In the genomic region with DNA sequence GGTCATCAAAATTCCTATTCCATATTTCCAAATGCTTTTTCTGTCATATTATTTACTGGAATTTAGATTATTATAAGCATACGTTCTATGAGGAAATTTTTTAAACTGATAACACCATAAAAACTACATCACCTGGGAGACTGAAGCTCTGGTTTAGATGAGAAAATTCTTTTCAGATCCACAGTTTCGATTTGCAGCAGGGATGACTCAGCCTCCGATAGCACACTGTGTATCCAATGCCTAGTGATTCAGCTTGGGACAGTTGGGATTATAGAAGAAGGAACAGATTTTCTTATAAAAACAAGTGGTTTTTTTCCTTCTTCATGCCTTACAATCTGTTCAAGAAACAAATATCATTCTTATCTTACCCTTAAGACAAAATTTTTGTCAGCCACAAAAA, we compare ENCODE assay signal across 11 cellular contexts.
DNase-seq lines count a peak whose midpoint lies in the region; ATAC-seq and TF ChIP-seq lines count a peak whose summit lies in the region.
"Had no signal": no experiment of that assay in that cellular context is flagged by ENCODE, and none has a peak within 500 bp of the region (broad histone marks: within the 10 kb centered on the region; RNA-seq: fewer than 3 reads in every experiment).

No MANE protein-coding gene starts in this region.

- H3K36me3 ChIP-seq in HEK293 (ENCODE audit: control insufficient read depth in 2 of 2, insufficient read depth in 1 of 2, low read length in 2 of 2) (no peaks in the 10 kb centered on the region), heart right ventricle (no peaks in the 10 kb centered on the region), stomach (no peaks in the 10 kb centered on the region)
- H3K36me3 ChIP-seq: WERI-Rb-1 had no signal

- POLR2A ChIA-PET in HEK293 (lab: Yijun Ruan, JAX): no interaction called here
- POLR2A ChIA-PET in activated CD4-positive, alpha-beta memory T cell treated with anti-CD3 and anti-CD28 coated beads, Interleukin-2, amount 10 ng/mL, durations not matched to agents 7 days and 5 days (lab: Charles Lee): no interaction called here
- POLR2A ChIA-PET in CD4-positive, alpha-beta T cell (lab: Charles Lee): no interaction called here

- H3K4me3 ChIP-seq in HEK293 (ENCODE audit: low read depth, low read length): peak overlapping the region; percentile 14; the same call in 1 of the 2 replicates
- H3K4me3 ChIP-seq in heart right ventricle: peak overlapping the region in 9 of 10 donors; percentile 7 to 48 (median 40)
- H3K4me3 ChIP-seq in stomach: peak overlapping the region in 3 of 4 donors; percentile 19 to 28 (median 28)
- H3K4me3 ChIP-seq: body of pancreas had no signal

- TF ChIP-seq POLR2A in stomach (IDR thresholded peaks at IDR 0.05): no peak

- no peaks in the 10 kb centered on the region for H3K4me1 Mint-ChIP-seq in activated CD4-positive, alpha-beta memory T cell treated with anti-CD3 and anti-CD28 coated beads, Interleukin-2, amount 10 ng/mL, durations not matched to agents 7 days and 5 days
- no peaks in the 10 kb centered on the region for H3K4me1 Mint-ChIP-seq in CD4-positive, alpha-beta T cell (ENCODE audit: low read depth)

- ATAC-seq in SK-N-SH treated with all-trans-retinoic acid at 6 μM for 48 hours (peak; percentile 52), heart right ventricle (peak in 6 of 8 donors; percentile 60 to 79 (median 68)), esophagus mucosa (no peak)
- ATAC-seq in CD4-positive, alpha-beta T cell (ENCODE audit: poor library complexity): no peak
- ATAC-seq: body of pancreas had no signal

- peaks cover 14% of the 10 kb centered on the region for H3K27me3 Mint-ChIP-seq in activated CD4-positive, alpha-beta memory T cell treated with anti-CD3 and anti-CD28 coated beads, Interleukin-2, amount 10 ng/mL, durations not matched to agents 7 days and 5 days
- peaks cover 56% of the 10 kb centered on the region for H3K27me3 Mint-ChIP-seq in CD4-positive, alpha-beta T cell

- CTCF ChIA-PET in HEK293 (lab: Yijun Ruan, JAX): interaction anchor here (0.6 to 2.0 kb wide), 3 partner anchors 32 to 685 kb away, joined by 3 to 7 read pairs (median 4); no protein-coding TSS in a partner anchor
- CTCF ChIA-PET in activated CD4-positive, alpha-beta memory T cell treated with anti-CD3 and anti-CD28 coated beads, Interleukin-2, amount 10 ng/mL, durations not matched to agents 7 days and 5 days (lab: Charles Lee): no interaction called here
- CTCF ChIA-PET in CD4-positive, alpha-beta T cell (lab: Charles Lee): no interaction called here

- no peaks in the 10 kb centered on the region for H3K36me3 Mint-ChIP-seq in activated CD4-positive, alpha-beta memory T cell treated with anti-CD3 and anti-CD28 coated beads, Interleukin-2, amount 10 ng/mL, durations not matched to agents 7 days and 5 days (ENCODE audit: low read depth)
- H3K36me3 Mint-ChIP-seq in CD4-positive, alpha-beta T cell (ENCODE audit: low read depth): no peaks in the 10 kb centered on the region

- no peaks in the 10 kb centered on the region for H3K9me3 Mint-ChIP-seq in activated CD4-positive, alpha-beta memory T cell treated with anti-CD3 and anti-CD28 coated beads, Interleukin-2, amount 10 ng/mL, durations not matched to agents 7 days and 5 days
- no peaks in the 10 kb centered on the region for H3K9me3 Mint-ChIP-seq in CD4-positive, alpha-beta T cell

- intact Hi-C loops in heart right ventricle (cut with DNase I): loop anchor here in 4 of 10 donors (2.0 to 10.0 kb wide), 5 partner anchors 160 to 650 kb away; no protein-coding TSS in a partner anchor
- intact Hi-C loops in stomach (cut with DNase I; ENCODE audit: low total_unique reads): no loop called here
- intact Hi-C loops in CD4-positive, alpha-beta T cell (cut with DNase I, micrococcal nuclease): loop anchor here (10.0 kb wide), 2 partner anchors 650 to 830 kb away; no protein-coding TSS in a partner anchor

- TF ChIP-seq EP300 in stomach (IDR thresholded peaks at IDR 0.05): no peak

- 26 to 30% methylated on average over 3 of the region's 3 CpGs for WGBS in heart right ventricle, 2 donors
- 33 to 39% (median 35%) methylated on average over 3 of the region's 3 CpGs for WGBS in stomach, 5 donors

- H3K27ac Mint-ChIP-seq in activated CD4-positive, alpha-beta memory T cell treated with anti-CD3 and anti-CD28 coated beads, Interleukin-2, amount 10 ng/mL, durations not matched to agents 7 days and 5 days: no peak overlapping the region
- H3K27ac Mint-ChIP-seq in CD4-positive, alpha-beta T cell: no peak overlapping the region

- peaks cover 17% of the 10 kb centered on the region for H3K4me1 ChIP-seq in HEK293 (ENCODE audit: control insufficient read depth, insufficient read depth, low read length)
- peaks cover 0 to 18% (median 7%) of the 10 kb centered on the region in 9 donors for H3K4me1 ChIP-seq in heart right ventricle
- peaks cover 0 to 26% (median 4%) of the 10 kb centered on the region in 4 donors for H3K4me1 ChIP-seq in stomach
- H3K4me1 ChIP-seq: body of pancreas had no signal

- TF ChIP-seq CTCF in HEK293 (tag by site-specific recombination; IDR thresholded peaks at IDR 0.05): no peak
- TF ChIP-seq CTCF in heart right ventricle (IDR thresholded peaks at IDR 0.05): no peak
- TF ChIP-seq CTCF in stomach (IDR thresholded peaks at IDR 0.05): no peak
- TF ChIP-seq CTCF in CD4-positive, alpha-beta T cell (IDR thresholded peaks at IDR 0.05): no peak

- H3K27me3 ChIP-seq in heart right ventricle: no peaks in the 10 kb centered on the region
- H3K27me3 ChIP-seq in stomach: no peaks in the 10 kb centered on the region
- H3K27me3 ChIP-seq in CD4-positive, alpha-beta T cell (ENCODE audit: control insufficient read depth, insufficient read depth, low read length): peaks cover 11% of the 10 kb centered on the region

- H3K27ac ChIP-seq in HEK293 (ENCODE audit: extremely low read depth, low read depth, low read length): no peak overlapping the region
- peak overlapping the region in 7 of 10 donors; percentile 3 to 57 (median 43) for H3K27ac ChIP-seq in heart right ventricle
- H3K27ac ChIP-seq in stomach: peak overlapping the region in 3 of 5 donors; percentile 35 to 74 (median 50)
- H3K27ac ChIP-seq in CD4-positive, alpha-beta T cell (ENCODE audit: low read depth, low read length): no peak overlapping the region
- H3K27ac ChIP-seq: body of pancreas, WERI-Rb-1 had no signal

- no peak overlapping the region for H3K4me3 Mint-ChIP-seq in activated CD4-positive, alpha-beta memory T cell treated with anti-CD3 and anti-CD28 coated beads, Interleukin-2, amount 10 ng/mL, durations not matched to agents 7 days and 5 days
- H3K4me3 Mint-ChIP-seq in CD4-positive, alpha-beta T cell: no peak overlapping the region

- H3K9me3 ChIP-seq in HEK293 (ENCODE audit: control insufficient read depth, insufficient read depth, low read depth, low read length) (no peaks in the 10 kb centered on the region), heart right ventricle (no peaks in the 10 kb centered on the region), stomach (no peaks in the 10 kb centered on the region)
- H3K9me3 ChIP-seq in CD4-positive, alpha-beta T cell (ENCODE audit: control insufficient read depth, low read length): no peaks in the 10 kb centered on the region
- H3K9me3 ChIP-seq: body of pancreas had no signal

- no peak for DNase-seq in heart right ventricle
- DNase-seq in stomach: no peak
- DNase-seq in activated CD4-positive, alpha-beta memory T cell treated with anti-CD3 and anti-CD28 coated beads, Interleukin-2, amount 10 ng/mL, durations not matched to agents 7 days and 5 days: no peak
- DNase-seq in CD4-positive, alpha-beta T cell: no peak
- DNase-seq in NCI-H1048 (lab: John Stamatoyannopoulos, UW): no peak
- DNase-seq: NCI-H2029 treated with DMSO at 0.1 percent for 48 hours, WERI-Rb-1 had no signal

TF ChIP-seq in HEK293, 187 proteins besides CTCF, POLR2A, EP300 and RAD21 (continues in another document):
- TF ChIP-seq IKZF3 (tag by site-specific recombination; IDR thresholded peaks at IDR 0.05): 0 out of 2 replicates have a peak, but pooled peaks have one; percentile 27
- TF ChIP-seq KLF1 (tag by site-specific recombination; IDR thresholded peaks at IDR 0.05): no peak
- no peak for TF ChIP-seq ZFP41 (tag by site-specific recombination; IDR thresholded peaks at IDR 0.05; ENCODE audit: borderline replicate concordance)
- TF ChIP-seq ZNF544 (tag by site-specific recombination; IDR thresholded peaks at IDR 0.05): no peak
- no peak for TF ChIP-seq ELK4 (IDR thresholded peaks at IDR 0.05; ENCODE audit: borderline replicate concordance, low read depth, low read length)
- peak; percentile 9 for TF ChIP-seq ZNF335 (tag by site-specific recombination; conservative IDR thresholded peaks at IDR 0.05)
- 0 out of 2 replicates have a peak, but pooled peaks have one; percentile 35 for TF ChIP-seq ZNF660 (tag by site-specific recombination; IDR thresholded peaks at IDR 0.05)

TF ChIP-seq in SK-N-SH treated with all-trans-retinoic acid at 6 μM for 48 hours, 23 proteins besides CTCF, POLR2A, EP300 and RAD21 (continues in another document):
- TF ChIP-seq ZNF70 (CRISPR knock-in tag; IDR thresholded peaks at IDR 0.05): no peak
- no peak for TF ChIP-seq POU6F1 (CRISPR knock-in tag; IDR thresholded peaks at IDR 0.05; ENCODE audit: borderline replicate concordance, low read depth)
- TF ChIP-seq, protein P1, sequence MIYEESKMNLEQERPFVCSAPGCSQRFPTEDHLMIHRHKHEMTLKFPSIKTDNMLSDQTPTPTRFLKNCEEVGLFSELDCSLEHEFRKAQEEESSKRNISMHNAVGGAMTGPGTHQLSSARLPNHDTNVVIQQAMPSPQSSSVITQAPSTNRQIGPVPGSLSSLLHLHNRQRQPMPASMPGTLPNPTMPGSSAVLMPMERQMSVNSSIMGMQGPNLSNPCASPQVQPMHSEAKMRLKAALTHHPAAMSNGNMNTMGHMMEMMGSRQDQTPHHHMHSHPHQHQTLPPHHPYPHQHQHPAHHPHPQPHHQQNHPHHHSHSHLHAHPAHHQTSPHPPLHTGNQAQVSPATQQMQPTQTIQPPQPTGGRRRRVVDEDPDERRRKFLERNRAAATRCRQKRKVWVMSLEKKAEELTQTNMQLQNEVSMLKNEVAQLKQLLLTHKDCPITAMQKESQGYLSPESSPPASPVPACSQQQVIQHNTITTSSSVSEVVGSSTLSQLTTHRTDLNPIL (CRISPR knock-in tag; IDR thresholded peaks at IDR 0.05; ENCODE audit: low read depth): no peak
- TF ChIP-seq ISL1 (CRISPR knock-in tag; IDR thresholded peaks at IDR 0.05): no peak
- TF ChIP-seq TCF4 (CRISPR knock-in tag; IDR thresholded peaks at IDR 0.05; ENCODE audit: borderline replicate concordance): no peak

Comparison
In these comparisons a context has a peak if more than half of its experiments do, and no peak if none do; other contexts are left out.
1. H3K27ac ChIP-seq: peak in heart right ventricle (7 of 10) and stomach (3 of 5); none in HEK293 (single experiment) and CD4-positive, alpha-beta T cell (single experiment).
2. ATAC-seq: peak in SK-N-SH treated with all-trans-retinoic acid at 6 μM for 48 hours (single experiment) and heart right ventricle (6 of 8); none in CD4-positive, alpha-beta T cell (single experiment) and esophagus mucosa (single experiment).
3. Peak in every context shown above with its lines, with median percentiles within 50 percentile points of each other: H3K4me3 ChIP-seq.